ENCODE assay signal across 1 cellular context in the genomic region with DNA sequence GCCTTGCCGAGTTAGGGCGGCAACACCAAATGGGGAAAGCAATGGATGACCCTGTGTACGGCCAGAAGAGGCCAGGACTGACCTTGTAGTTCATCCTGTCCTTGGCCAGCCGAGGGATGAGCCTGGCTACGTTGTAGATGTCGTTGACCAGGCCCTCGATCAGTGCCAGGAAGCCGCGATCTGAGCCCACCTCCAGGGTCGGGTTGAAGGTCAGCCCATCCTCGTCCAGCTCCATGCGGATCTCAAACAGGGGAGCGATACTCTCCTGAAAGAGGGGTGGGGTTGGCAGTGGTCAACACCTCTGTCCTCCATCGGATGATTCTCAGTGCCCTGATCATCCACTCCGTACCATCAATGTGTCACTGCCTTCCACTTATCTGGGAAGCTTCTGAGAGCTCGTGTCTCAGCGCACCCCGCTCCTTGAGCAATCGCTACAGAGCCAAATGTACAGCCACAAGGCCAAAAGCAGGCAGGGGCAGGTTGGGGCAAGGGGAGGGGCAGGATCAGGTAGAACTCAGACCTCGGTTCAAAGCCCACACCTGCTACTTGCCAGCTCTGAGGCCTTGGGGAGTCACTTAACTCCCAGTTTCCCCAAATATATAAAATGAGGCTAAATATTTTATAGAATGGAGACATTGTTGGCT.
TF ChIP-seq lines count a peak whose summit lies in the region.

No MANE protein-coding gene starts in this region.

TF ChIP-seq in H1, 55 proteins besides CTCF, POLR2A, EP300 and RAD21:
- no peak for TF ChIP-seq SIRT6 (IDR thresholded peaks at IDR 0.05; ENCODE audit: low read length)
- TF ChIP-seq TBP (IDR thresholded peaks at IDR 0.05; ENCODE audit: low read depth, low read length) = no peak
- no peak for TF ChIP-seq GTF2F1 (IDR thresholded peaks at IDR 0.05; ENCODE audit: borderline replicate concordance, low read depth, low read length)
- no peak for TF ChIP-seq FOSL1 (IDR thresholded peaks at IDR 0.05; ENCODE audit: insufficient read depth, low read depth, low read length)
- TF ChIP-seq SP1 (IDR thresholded peaks at IDR 0.05; ENCODE audit: low read depth, low read length) = no peak
- no peak for TF ChIP-seq MAFK (IDR thresholded peaks at IDR 0.05; ENCODE audit: low read depth, low read length)
- TF ChIP-seq, protein P1, sequence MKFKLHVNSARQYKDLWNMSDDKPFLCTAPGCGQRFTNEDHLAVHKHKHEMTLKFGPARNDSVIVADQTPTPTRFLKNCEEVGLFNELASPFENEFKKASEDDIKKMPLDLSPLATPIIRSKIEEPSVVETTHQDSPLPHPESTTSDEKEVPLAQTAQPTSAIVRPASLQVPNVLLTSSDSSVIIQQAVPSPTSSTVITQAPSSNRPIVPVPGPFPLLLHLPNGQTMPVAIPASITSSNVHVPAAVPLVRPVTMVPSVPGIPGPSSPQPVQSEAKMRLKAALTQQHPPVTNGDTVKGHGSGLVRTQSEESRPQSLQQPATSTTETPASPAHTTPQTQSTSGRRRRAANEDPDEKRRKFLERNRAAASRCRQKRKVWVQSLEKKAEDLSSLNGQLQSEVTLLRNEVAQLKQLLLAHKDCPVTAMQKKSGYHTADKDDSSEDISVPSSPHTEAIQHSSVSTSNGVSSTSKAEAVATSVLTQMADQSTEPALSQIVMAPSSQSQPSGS (IDR thresholded peaks at IDR 0.05; ENCODE audit: low read length) = no peak
- no peak for TF ChIP-seq CBX8 (IDR thresholded peaks at IDR 0.05; ENCODE audit: borderline replicate concordance, low read depth, low read length)
- TF ChIP-seq NRF1 (IDR thresholded peaks at IDR 0.05; ENCODE audit: low read depth, low read length) = no peak
- TF ChIP-seq, protein P2, sequence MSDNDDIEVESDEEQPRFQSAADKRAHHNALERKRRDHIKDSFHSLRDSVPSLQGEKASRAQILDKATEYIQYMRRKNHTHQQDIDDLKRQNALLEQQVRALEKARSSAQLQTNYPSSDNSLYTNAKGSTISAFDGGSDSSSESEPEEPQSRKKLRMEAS (IDR thresholded peaks at IDR 0.05) = no peak
- no peak for TF ChIP-seq CREB1 (IDR thresholded peaks at IDR 0.05)
- no peak for TF ChIP-seq ASH2L (IDR thresholded peaks at IDR 0.05; ENCODE audit: low read length)
